In genomic region chr6:154408906-154409500, GRCh38 we compare ENCODE assay signal across 11 cellular contexts. TPM values are rescaled to one million over a fixed set of nuclear protein-coding genes. Genes with fewer than 3 reads are reported as not detected.
A peak's percentile ranks its signal among the peaks of the same experiment; 100 is the strongest.
DNase-seq lines count a peak whose midpoint lies in the region; TF ChIP-seq lines count a peak whose summit lies in the region.
"Had no signal": no experiment of that assay in that cellular context is flagged by ENCODE, and none has a peak within 500 bp of the region (broad histone marks: within the 10 kb centered on the region; RNA-seq: fewer than 3 reads in every experiment).

No MANE protein-coding gene starts in this region.

- H3K4me1 Mint-ChIP-seq in glutamatergic neuron (ENCODE audit: low read depth, unreplicated experiment) = no peaks in the 10 kb centered on the region
- H3K4me1 Mint-ChIP-seq in T-helper 2 cell treated with Interferon-gamma antibody and Interleukin-4, amounts not matched to agents 5 μg/mL and 100 μg/mL, for 36 hours (ENCODE audit: low read depth) = peaks cover 6% of the 10 kb centered on the region

- no peaks in the 10 kb centered on the region for H3K27me3 ChIP-seq in ascending aorta

- H3K9me3 Mint-ChIP-seq in glutamatergic neuron (ENCODE audit: unreplicated experiment) = peaks cover 2% of the 10 kb centered on the region
- no peaks in the 10 kb centered on the region for H3K9me3 Mint-ChIP-seq in T-helper 2 cell treated with Interferon-gamma antibody and Interleukin-4, amounts not matched to agents 5 μg/mL and 100 μg/mL, for 36 hours

- TF ChIP-seq CTCF in ascending aorta (IDR thresholded peaks at IDR 0.05) = peak in 1 of 3 experiments; percentile 32
- TF ChIP-seq CTCF in glutamatergic neuron (IDR thresholded peaks at IDR 0.05; ENCODE audit: partially characterized antibody, unreplicated experiment) = no peak

- no peak overlapping the region for H3K4me3 ChIP-seq in ascending aorta

- no peaks in the 10 kb centered on the region for H3K36me3 Mint-ChIP-seq in glutamatergic neuron (ENCODE audit: unreplicated experiment)
- H3K36me3 Mint-ChIP-seq in T-helper 2 cell treated with Interferon-gamma antibody and Interleukin-4, amounts not matched to agents 5 μg/mL and 100 μg/mL, for 36 hours (ENCODE audit: low read depth) = no peaks in the 10 kb centered on the region
- H3K36me3 Mint-ChIP-seq: activated naive CD8-positive, alpha-beta T cell; naive B cell had no signal

- peak; percentile 10 for DNase-seq in stimulated activated CD4-positive, alpha-beta T cell treated with anti-CD3 and anti-CD28 coated beads, Interleukin-15, amount 100 ng/mL, for 24 hours
- DNase-seq in stimulated activated CD4-positive, alpha-beta T cell treated with anti-CD3 and anti-CD28 coated beads, Interleukin-4, amount 100 ng/mL, for 24 hours = no peak
- peak in 1 of 2 donors; percentile 50 for DNase-seq in ascending aorta (ENCODE audit: low spot score in 2 of 2)
- peak; percentile 65 for DNase-seq in iris pigment epithelial cell (ENCODE audit: low read depth)
- DNase-seq in activated CD8-positive, alpha-beta memory T cell treated with anti-CD3 and anti-CD28 coated beads, Interleukin-2, amount 50 U/mL, for 48 hours = no peak
- no peak for DNase-seq in posterior vena cava (ENCODE audit: low spot score)
- DNase-seq in glutamatergic neuron = no peak
- no peak for DNase-seq in T-helper 2 cell treated with Interferon-gamma antibody and Interleukin-4, amounts not matched to agents 5 μg/mL and 100 μg/mL, for 36 hours (ENCODE audit: low spot score)
- DNase-seq: naive B cell, OCI-M1 had no signal

- H3K27me3 Mint-ChIP-seq in glutamatergic neuron (ENCODE audit: unreplicated experiment) = no peaks in the 10 kb centered on the region
- H3K27me3 Mint-ChIP-seq in T-helper 2 cell treated with Interferon-gamma antibody and Interleukin-4, amounts not matched to agents 5 μg/mL and 100 μg/mL, for 36 hours (ENCODE audit: low read depth) = no peaks in the 10 kb centered on the region
- H3K27me3 Mint-ChIP-seq: activated naive CD8-positive, alpha-beta T cell had no signal

- peaks cover 10 to 40% of the 10 kb centered on the region in 2 donors for H3K4me1 ChIP-seq in ascending aorta

- peak overlapping the region; percentile 88 for H3K27ac ChIP-seq in ascending aorta

- H3K36me3 ChIP-seq in ascending aorta = peaks cover under 1 to 17% of the 10 kb centered on the region in 2 donors

- no peak overlapping the region for H3K4me3 Mint-ChIP-seq in glutamatergic neuron (ENCODE audit: unreplicated experiment)
- H3K4me3 Mint-ChIP-seq in T-helper 2 cell treated with Interferon-gamma antibody and Interleukin-4, amounts not matched to agents 5 μg/mL and 100 μg/mL, for 36 hours = no peak overlapping the region
- H3K4me3 Mint-ChIP-seq: activated naive CD8-positive, alpha-beta T cell; naive B cell had no signal

- H3K9me3 ChIP-seq in ascending aorta = no peaks in the 10 kb centered on the region

- H3K27ac Mint-ChIP-seq in glutamatergic neuron (ENCODE audit: unreplicated experiment) = no peak overlapping the region
- H3K27ac Mint-ChIP-seq in T-helper 2 cell treated with Interferon-gamma antibody and Interleukin-4, amounts not matched to agents 5 μg/mL and 100 μg/mL, for 36 hours = no peak overlapping the region
- H3K27ac Mint-ChIP-seq: activated naive CD8-positive, alpha-beta T cell; naive B cell had no signal

- intact Hi-C loops in ascending aorta (cut with DNase I) (loop anchor here (2.0 kb wide), 1 partner anchor 254 kb away; no protein-coding TSS in a partner anchor), posterior vena cava (cut with DNase I) (loop anchor here in 1 of 2 donors (5.0 kb wide), 1 partner anchor 257 kb away; no protein-coding TSS in a partner anchor)

RNA-seq across cellular contexts. Expression of gene IPCEF1, which starts 52.4 kb away (rescaled TPM):
- total RNA-seq in ascending aorta (not detected), posterior vena cava (1 to 10 TPM; 3.7 to 4.0 TPM), glutamatergic neuron (ENCODE audit: unreplicated experiment) (0.61 TPM)

Comparison
In these comparisons a context has a peak if more than half of its experiments do, and no peak if none do; other contexts are left out.
1. DNase-seq: peak in stimulated activated CD4-positive, alpha-beta T cell treated with anti-CD3 and anti-CD28 coated beads, Interleukin-15, amount 100 ng/mL, for 24 hours (single experiment) and iris pigment epithelial cell (single experiment); none in stimulated activated CD4-positive, alpha-beta T cell treated with anti-CD3 and anti-CD28 coated beads, Interleukin-4, amount 100 ng/mL, for 24 hours (single experiment), activated CD8-positive, alpha-beta memory T cell treated with anti-CD3 and anti-CD28 coated beads, Interleukin-2, amount 50 U/mL, for 48 hours (single experiment), posterior vena cava (single experiment), glutamatergic neuron (single experiment) and T-helper 2 cell treated with Interferon-gamma antibody and Interleukin-4, amounts not matched to agents 5 μg/mL and 100 μg/mL, for 36 hours (single experiment).